In the genomic region with DNA sequence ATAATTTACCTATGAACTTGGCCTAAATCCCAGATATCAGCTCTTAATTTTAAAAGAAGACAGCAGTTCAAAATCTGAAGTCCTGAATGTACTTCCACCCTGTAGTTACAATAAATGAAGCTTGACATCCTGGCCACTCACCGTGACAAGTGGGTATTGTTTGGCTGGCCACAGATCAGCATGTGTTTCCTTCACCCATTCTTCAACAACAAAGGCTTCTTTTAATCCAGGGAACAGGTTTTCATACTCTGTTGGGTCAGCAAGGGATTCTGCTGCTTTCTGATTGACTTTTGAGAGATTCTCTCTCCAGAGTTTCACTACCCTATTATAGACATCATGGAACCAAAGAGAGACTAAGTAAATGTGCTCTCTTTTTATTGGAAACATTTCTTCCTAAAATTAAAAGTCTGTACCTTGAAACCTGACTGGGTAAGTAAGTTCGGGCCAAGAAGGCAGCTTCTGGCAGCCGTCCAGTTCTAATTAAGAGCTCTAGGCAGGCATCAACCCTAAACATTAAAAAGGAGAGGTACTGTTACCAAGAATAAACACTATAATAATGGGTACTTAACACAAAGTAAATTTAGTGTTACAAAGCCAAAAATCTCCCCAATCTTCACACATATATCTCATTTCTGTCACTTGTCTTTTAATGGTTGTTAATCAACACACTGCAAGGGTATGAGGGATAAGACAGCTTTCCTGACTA, we compare ENCODE assay signal across 12 cellular contexts. TPM values are rescaled to one million over a fixed set of nuclear protein-coding genes. Genes with fewer than 3 reads are reported as not detected.
DNase-seq lines count a peak whose midpoint lies in the region; ATAC-seq and TF ChIP-seq lines count a peak whose summit lies in the region.
"Had no signal": no experiment of that assay in that cellular context is flagged by ENCODE, and none has a peak within 500 bp of the region (broad histone marks: within the 10 kb centered on the region; RNA-seq: fewer than 3 reads in every experiment).

No MANE protein-coding gene starts in this region.

- no peak for TF ChIP-seq CTCF in HFFc6 (IDR thresholded peaks at IDR 0.05)

- CTCF ChIA-PET in CD4-positive, alpha-beta memory T cell (lab: Charles Lee; ENCODE audit: partially characterized antibody) = interaction anchor here (1.6 kb wide), 1 partner anchor 30 kb away, joined by 3 read pairs; no protein-coding TSS in a partner anchor

- POLR2A ChIA-PET in CD4-positive, alpha-beta memory T cell (lab: Charles Lee; ENCODE audit: partially characterized antibody) = no interaction called here

- H3K4me1 ChIP-seq in CD4-positive, alpha-beta memory T cell (ENCODE audit: insufficient read depth, low read length) = no peaks in the 10 kb centered on the region

- no peak overlapping the region for H3K4me3 ChIP-seq in CD4-positive, alpha-beta memory T cell (ENCODE audit: low read length in 2 of 2)

- ATAC-seq in memory B cell (ENCODE audit: low read depth) = no peak

- H3K27ac ChIP-seq in CD4-positive, alpha-beta memory T cell (ENCODE audit: low read depth, low read length) = no peak overlapping the region

- H3K36me3 Mint-ChIP-seq in memory B cell (peaks cover 26% of the 10 kb centered on the region), HFFc6 (ENCODE audit: low read depth) (peaks cover 60% of the 10 kb centered on the region)
- peaks cover 56 to 83% of the 10 kb centered on the region in 2 donors for H3K36me3 Mint-ChIP-seq in CD4-positive, alpha-beta memory T cell

- no peak overlapping the region for H3K4me3 Mint-ChIP-seq in memory B cell
- H3K4me3 Mint-ChIP-seq in HFFc6 = no peak overlapping the region
- no peak overlapping the region for H3K4me3 Mint-ChIP-seq in CD4-positive, alpha-beta memory T cell
- H3K4me3 Mint-ChIP-seq: CD4-positive, CD25-positive, alpha-beta regulatory T cell had no signal

- H3K27ac Mint-ChIP-seq in memory B cell = peak overlapping the region; percentile 17
- H3K27ac Mint-ChIP-seq in HFFc6 = no peak overlapping the region
- H3K27ac Mint-ChIP-seq in CD4-positive, alpha-beta memory T cell = peak overlapping the region in 1 of 7 donors; percentile 32
- H3K27ac Mint-ChIP-seq: CD4-positive, CD25-positive, alpha-beta regulatory T cell had no signal

- H3K4me1 Mint-ChIP-seq in memory B cell = no peaks in the 10 kb centered on the region
- peaks cover 12% of the 10 kb centered on the region; the same call in 1 of the 2 replicates for H3K4me1 Mint-ChIP-seq in HFFc6 (ENCODE audit: low read depth)
- peaks cover 0 to 8% (median 0%) of the 10 kb centered on the region in 4 donors for H3K4me1 Mint-ChIP-seq in CD4-positive, alpha-beta memory T cell

- H3K27me3 ChIP-seq in CD4-positive, alpha-beta memory T cell (ENCODE audit: insufficient read depth, low read length) = no peaks in the 10 kb centered on the region

- no peaks in the 10 kb centered on the region for H3K9me3 Mint-ChIP-seq in memory B cell
- no peaks in the 10 kb centered on the region for H3K9me3 Mint-ChIP-seq in HFFc6
- H3K9me3 Mint-ChIP-seq in CD4-positive, alpha-beta memory T cell = no peaks in the 10 kb centered on the region
- H3K9me3 Mint-ChIP-seq: CD4-positive, CD25-positive, alpha-beta regulatory T cell had no signal

- H3K27me3 Mint-ChIP-seq in memory B cell = no peaks in the 10 kb centered on the region
- H3K27me3 Mint-ChIP-seq in HFFc6 (ENCODE audit: insufficient read depth) = peaks cover 6% of the 10 kb centered on the region
- H3K27me3 Mint-ChIP-seq in CD4-positive, alpha-beta memory T cell = no peaks in the 10 kb centered on the region
- H3K27me3 Mint-ChIP-seq: CD4-positive, CD25-positive, alpha-beta regulatory T cell had no signal

- intact Hi-C loops in CD4-positive, alpha-beta memory T cell (cut with micrococcal nuclease) = no loop called here

- DNase-seq in D341Med (ENCODE audit: low spot score) = peak; percentile 43
- DNase-seq in NCI-H1092 (lab: John Stamatoyannopoulos, UW) = peak; percentile 30
- peak; percentile 96 for DNase-seq in NCI-H82 treated with DMSO at 0.1 percent for 48 hours (lab: John Stamatoyannopoulos, UW; ENCODE audit: unreplicated experiment)
- no peak for DNase-seq in memory B cell (ENCODE audit: low spot score in 2 of 2)
- DNase-seq in HFFc6 = no peak
- DNase-seq in CD4-positive, alpha-beta memory T cell = no peak
- DNase-seq in T-helper 2 cell = no peak
- no peak for DNase-seq in OCI-M2 (lab: John Stamatoyannopoulos, UW; ENCODE audit: unreplicated experiment)
- DNase-seq: activated CD8-positive, alpha-beta memory T cell treated with anti-CD3 and anti-CD28 coated beads, Interleukin-2, amount 50 U/mL, for 48 hours; aorta; CD4-positive, CD25-positive, alpha-beta regulatory T cell; hippocampal formation had no signal

- H3K9me3 ChIP-seq in CD4-positive, alpha-beta memory T cell (ENCODE audit: control insufficient read depth in 1 of 2, low read length in 2 of 2) = no peaks in the 10 kb centered on the region

- H3K36me3 ChIP-seq in CD4-positive, alpha-beta memory T cell (ENCODE audit: insufficient read depth, low read length) = peaks cover 70% of the 10 kb centered on the region

RNA-seq across cellular contexts. Expression of a gene that starts 15.2 kb away (rescaled TPM):
- 10 to 100 TPM; 65.8 to 74.1 (median 71.0) TPM for total RNA-seq in HFFc6 (2021; fragmentation: NEBNext Ultra II Directional; extraction: Animal tissue kit (Norgen Biotek cat#: 25700))
- 10 to 100 TPM; 33.4 to 36.9 TPM for total RNA-seq in CD4-positive, alpha-beta memory T cell
- polyA plus RNA-seq in CD4-positive, alpha-beta memory T cell = 10 to 100 TPM; 44.9 to 58.5 TPM

RNA-seq across cellular contexts. Expression of a gene that starts 30.4 kb away (rescaled TPM):
- 100 to 1,000 TPM; 246 to 266 (median 260) TPM for total RNA-seq in HFFc6 (2021; fragmentation: NEBNext Ultra II Directional; extraction: Animal tissue kit (Norgen Biotek cat#: 25700))
- 10 to 100 TPM; 78.1 to 79.8 TPM for total RNA-seq in CD4-positive, alpha-beta memory T cell
- 10 to 100 TPM; 55.1 to 80.6 TPM for polyA plus RNA-seq in CD4-positive, alpha-beta memory T cell

Comparison
In these comparisons a context has a peak if more than half of its experiments do, and no peak if none do; other contexts are left out.
1. DNase-seq: peak in D341Med (single experiment), NCI-H1092 (single experiment) and NCI-H82 treated with DMSO at 0.1 percent for 48 hours (single experiment); none in memory B cell (0 of 2), HFFc6 (single experiment), CD4-positive, alpha-beta memory T cell (0 of 5), T-helper 2 cell (0 of 5) and OCI-M2 (single experiment).